ENCODE assay signal across 8 cellular contexts in genomic region chr6:166351715-166352285, GRCh38. TPM values are rescaled to one million over a fixed set of nuclear protein-coding genes. Genes with fewer than 3 reads are reported as not detected.
DNase-seq lines count a peak whose midpoint lies in the region; ATAC-seq and TF ChIP-seq lines count a peak whose summit lies in the region.

No MANE protein-coding gene starts in this region.

- H3K36me3 ChIP-seq in smooth muscle cell (ENCODE audit: low read depth) (no peaks in the 10 kb centered on the region), ascending aorta (no peaks in the 10 kb centered on the region)

- H3K27ac ChIP-seq in smooth muscle cell (ENCODE audit: low read depth) (no peak overlapping the region), ascending aorta (no peak overlapping the region)

- no peaks in the 10 kb centered on the region for H4K20me1 ChIP-seq in smooth muscle cell (ENCODE audit: low read depth)

- DNase-seq in NCI-H2196 (lab: John Stamatoyannopoulos, UW; ENCODE audit: unreplicated experiment) (peak; percentile 9), NCI-H2196 treated with DMSO at 0.1 percent for 48 hours (lab: John Stamatoyannopoulos, UW; ENCODE audit: unreplicated experiment) (no peak), NCI-H2081 (lab: John Stamatoyannopoulos, UW) (peak; percentile 59 to 90), epidermal melanocyte (ENCODE audit: insufficient read length, low spot score) (peak; percentile 61), smooth muscle cell (lab: John Stamatoyannopoulos, UW; ENCODE audit: unreplicated experiment) (no peak), A172 (ENCODE audit: low spot score) (no peak), ascending aorta (ENCODE audit: low spot score in 2 of 2) (no peak)

- no peaks in the 10 kb centered on the region for H3K79me2 ChIP-seq in smooth muscle cell (ENCODE audit: low read depth)

- intact Hi-C loops in ascending aorta (cut with DNase I): no loop called here

- H3K9me3 ChIP-seq in smooth muscle cell (replicated peaks; ENCODE audit: low read depth) (no peaks in the 10 kb centered on the region), ascending aorta (no peaks in the 10 kb centered on the region)

- ATAC-seq in HG02943 (IDR thresholded peaks at IDR 0.05; ENCODE audit: low read depth, unreplicated experiment): peak; percentile 98

- H3K27me3 ChIP-seq in smooth muscle cell (ENCODE audit: low read depth): no peaks in the 10 kb centered on the region
- no peaks in the 10 kb centered on the region for H3K27me3 ChIP-seq in ascending aorta

- no peak overlapping the region for H3K9ac ChIP-seq in smooth muscle cell (ENCODE audit: low read depth)

- WGBS in smooth muscle cell (ENCODE audit: low lambda C conversion rate): 46% methylated on average over 4 of the region's 4 CpGs

- H2AFZ ChIP-seq in smooth muscle cell (ENCODE audit: low read depth): peak overlapping the region; percentile 68

- H3K4me1 ChIP-seq in smooth muscle cell (ENCODE audit: low read depth) (no peaks in the 10 kb centered on the region), ascending aorta (no peaks in the 10 kb centered on the region)

- TF ChIP-seq CTCF in smooth muscle cell (IDR thresholded peaks at IDR 0.05; ENCODE audit: borderline replicate concordance, insufficient read depth, poor library complexity, severe bottlenecking) (no peak), ascending aorta (IDR thresholded peaks at IDR 0.05) (no peak)

- peak overlapping the region; percentile 6 for H3K4me2 ChIP-seq in smooth muscle cell

- no peaks in the 10 kb centered on the region for H3F3A ChIP-seq in smooth muscle cell (ENCODE audit: low read depth)

- H3K4me3 ChIP-seq in smooth muscle cell (peak overlapping the region; percentile 0), ascending aorta (no peak overlapping the region)

RNA-seq across cellular contexts. Expression of gene SFT2D1, which starts 9.5 kb away (rescaled TPM):
- total RNA-seq in smooth muscle cell: 50.3 and 59.9 TPM in 2 replicates
- polyA plus RNA-seq in smooth muscle cell: 81.2 and 82.3 TPM in 2 replicates
- 41.8 and 60.3 TPM in 2 replicates for total RNA-seq in A172 (2014; rRNA removed; shearing (Covaris generic))
- 77.7 TPM for total RNA-seq in ascending aorta

RNA-seq across cellular contexts. Expression of gene MPC1, which starts 30.9 kb away (rescaled TPM):
- total RNA-seq in smooth muscle cell (36.5 and 49.0 TPM in 2 replicates), ascending aorta (23.8 TPM)
- 52.3 and 57.4 TPM in 2 replicates for polyA plus RNA-seq in smooth muscle cell
- 33.9 and 44.2 TPM in 2 replicates for total RNA-seq in A172 (2014; rRNA removed; shearing (Covaris generic))

RNA-seq across cellular contexts. Expression of gene PRR18, which starts 43.6 kb away (rescaled TPM):
- 0.40 TPM in 1 of 2 replicates, not detected in the other for total RNA-seq in smooth muscle cell
- polyA plus RNA-seq in smooth muscle cell: not detected in 2 replicates
- total RNA-seq in A172 (2014; rRNA removed; shearing (Covaris generic)): 0.14 and 0.24 TPM in 2 replicates
- total RNA-seq in ascending aorta: not detected

Comparison
In these comparisons a context has a peak if more than half of its experiments do, and no peak if none do; other contexts are left out.
1. DNase-seq: peak in NCI-H2196 (single experiment), NCI-H2081 (2 of 2) and epidermal melanocyte (single experiment); none in NCI-H2196 treated with DMSO at 0.1 percent for 48 hours (single experiment), smooth muscle cell (single experiment), A172 (single experiment) and ascending aorta (0 of 2).